8 cellular contexts compared by ENCODE assay signal in genomic region chr22:37696657-37697539, GRCh38.
A peak's percentile ranks its signal among the peaks of the same experiment; 100 is the strongest.
DNase-seq lines count a peak whose midpoint lies in the region; ATAC-seq and FAIRE-seq lines count a peak whose summit lies in the region.

A gene with protein sequence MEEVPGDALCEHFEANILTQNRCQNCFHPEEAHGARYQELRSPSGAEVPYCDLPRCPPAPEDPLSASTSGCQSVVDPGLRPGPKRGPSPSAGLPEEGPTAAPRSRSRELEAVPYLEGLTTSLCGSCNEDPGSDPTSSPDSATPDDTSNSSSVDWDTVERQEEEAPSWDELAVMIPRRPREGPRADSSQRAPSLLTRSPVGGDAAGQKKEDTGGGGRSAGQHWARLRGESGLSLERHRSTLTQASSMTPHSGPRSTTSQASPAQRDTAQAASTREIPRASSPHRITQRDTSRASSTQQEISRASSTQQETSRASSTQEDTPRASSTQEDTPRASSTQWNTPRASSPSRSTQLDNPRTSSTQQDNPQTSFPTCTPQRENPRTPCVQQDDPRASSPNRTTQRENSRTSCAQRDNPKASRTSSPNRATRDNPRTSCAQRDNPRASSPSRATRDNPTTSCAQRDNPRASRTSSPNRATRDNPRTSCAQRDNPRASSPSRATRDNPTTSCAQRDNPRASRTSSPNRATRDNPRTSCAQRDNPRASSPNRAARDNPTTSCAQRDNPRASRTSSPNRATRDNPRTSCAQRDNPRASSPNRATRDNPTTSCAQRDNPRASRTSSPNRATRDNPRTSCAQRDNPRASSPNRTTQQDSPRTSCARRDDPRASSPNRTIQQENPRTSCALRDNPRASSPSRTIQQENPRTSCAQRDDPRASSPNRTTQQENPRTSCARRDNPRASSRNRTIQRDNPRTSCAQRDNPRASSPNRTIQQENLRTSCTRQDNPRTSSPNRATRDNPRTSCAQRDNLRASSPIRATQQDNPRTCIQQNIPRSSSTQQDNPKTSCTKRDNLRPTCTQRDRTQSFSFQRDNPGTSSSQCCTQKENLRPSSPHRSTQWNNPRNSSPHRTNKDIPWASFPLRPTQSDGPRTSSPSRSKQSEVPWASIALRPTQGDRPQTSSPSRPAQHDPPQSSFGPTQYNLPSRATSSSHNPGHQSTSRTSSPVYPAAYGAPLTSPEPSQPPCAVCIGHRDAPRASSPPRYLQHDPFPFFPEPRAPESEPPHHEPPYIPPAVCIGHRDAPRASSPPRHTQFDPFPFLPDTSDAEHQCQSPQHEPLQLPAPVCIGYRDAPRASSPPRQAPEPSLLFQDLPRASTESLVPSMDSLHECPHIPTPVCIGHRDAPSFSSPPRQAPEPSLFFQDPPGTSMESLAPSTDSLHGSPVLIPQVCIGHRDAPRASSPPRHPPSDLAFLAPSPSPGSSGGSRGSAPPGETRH (N-terminal part only) (plus strand): TSS chr22:37697048. CDS start chr22:37701366, 4,318 bp downstream.

- ATAC-seq in HG02678 (IDR thresholded peaks at IDR 0.05; ENCODE audit: unreplicated experiment) (peak; percentile 94), HG03097 (IDR thresholded peaks at IDR 0.05; ENCODE audit: low FRiP score, unreplicated experiment) (no peak)

- DNase-seq in NCI-H2107 treated with DMSO at 0.1 percent for 48 hours (lab: John Stamatoyannopoulos, UW; ENCODE audit: unreplicated experiment): peak; percentile 78
- peak; percentile 74 for DNase-seq in activated CD4-positive, CD25-positive, alpha-beta regulatory T cell treated with anti-CD3 and anti-CD28 coated beads, Interleukin-2, amount 50 U/mL, for 72 hours
- peak; percentile 83 for DNase-seq in central memory CD4-positive, alpha-beta T cell
- DNase-seq in iris pigment epithelial cell (ENCODE audit: low read depth): peak; percentile 96
- peak; percentile 82 to 85 (median 84) for DNase-seq in stimulated activated CD4-positive, alpha-beta T cell treated with anti-CD3 and anti-CD28 coated beads, Interleukin-12 subunit alpha, Interleukin-12 subunit beta, amount 100 ng/mL, for 48 hours (ENCODE audit: low read depth in 2 of 3, low spot score in 1 of 3)

- peak; percentile 99 for FAIRE-seq in G401.6 (lab: Jason Lieb, UNC)
